In genomic region chr4:288891-289290, GRCh38 we compare ENCODE assay signal across 29 cellular contexts. TPM values are rescaled to one million over a fixed set of nuclear protein-coding genes. Genes with fewer than 3 reads are reported as not detected.
DNase-seq lines count a peak whose midpoint lies in the region; ATAC-seq and TF ChIP-seq lines count a peak whose summit lies in the region.
"Had no signal": no experiment of that assay in that cellular context is flagged by ENCODE, and none has a peak within 500 bp of the region (broad histone marks: within the 10 kb centered on the region; RNA-seq: fewer than 3 reads in every experiment).

No MANE protein-coding gene starts in this region.

- H3K27ac ChIP-seq in right cardiac atrium (ENCODE audit: low read length): no peak overlapping the region
- H3K27ac ChIP-seq: A549, body of pancreas, left ventricle myocardium inferior, neutrophil, right lobe of liver, testis had no signal

- CTCF ChIA-PET in activated naive CD4-positive, alpha-beta T cell treated with anti-CD3 and anti-CD28 coated beads, Interleukin-2, amount 10 ng/mL, durations not matched to agents 7 days and 5 days (lab: Charles Lee): no interaction called here

- no peaks in the 10 kb centered on the region for H3K27me3 Mint-ChIP-seq in activated naive CD4-positive, alpha-beta T cell treated with anti-CD3 and anti-CD28 coated beads, Interleukin-2, amount 50 U/mL, for 24 hours
- no peaks in the 10 kb centered on the region for H3K27me3 Mint-ChIP-seq in activated naive CD4-positive, alpha-beta T cell treated with anti-CD3 and anti-CD28 coated beads, Interleukin-2, amount 10 ng/mL, durations not matched to agents 7 days and 5 days
- peaks cover 2% of the 10 kb centered on the region for H3K27me3 Mint-ChIP-seq in endothelial cell (ENCODE audit: unreplicated experiment)
- H3K27me3 Mint-ChIP-seq: activated B cell treated with CpG ODN at 0.5 μM for 24 hours; CD4-positive, CD25-positive, alpha-beta regulatory T cell; naive B cell; stimulated activated naive CD8-positive, alpha-beta T cell treated with anti-CD3 and anti-CD28 coated beads, Interleukin-15, Interleukin-2, amounts not matched to agents 100 ng/mL and 50 ng/mL, for 24 hours had no signal

- no peak overlapping the region for H3K4me3 Mint-ChIP-seq in activated naive CD4-positive, alpha-beta T cell treated with anti-CD3 and anti-CD28 coated beads, Interleukin-2, amount 50 U/mL, for 24 hours
- H3K4me3 Mint-ChIP-seq in activated naive CD4-positive, alpha-beta T cell treated with anti-CD3 and anti-CD28 coated beads, Interleukin-2, amount 10 ng/mL, durations not matched to agents 7 days and 5 days: no peak overlapping the region
- H3K4me3 Mint-ChIP-seq in endothelial cell (ENCODE audit: unreplicated experiment): no peak overlapping the region
- H3K4me3 Mint-ChIP-seq: activated B cell treated with CpG ODN at 0.5 μM for 24 hours; activated T-cell treated with anti-CD3 and anti-CD28 coated beads, Interleukin-2, amount 50 U/mL, for 4 hours; CD4-positive, CD25-positive, alpha-beta regulatory T cell; naive B cell; stimulated activated naive CD8-positive, alpha-beta T cell treated with anti-CD3 and anti-CD28 coated beads, Interleukin-15, Interleukin-2, amounts not matched to agents 100 ng/mL and 50 ng/mL, for 24 hours had no signal

- no peaks in the 10 kb centered on the region for H3K36me3 Mint-ChIP-seq in activated naive CD4-positive, alpha-beta T cell treated with anti-CD3 and anti-CD28 coated beads, Interleukin-2, amount 50 U/mL, for 24 hours
- H3K36me3 Mint-ChIP-seq in activated naive CD4-positive, alpha-beta T cell treated with anti-CD3 and anti-CD28 coated beads, Interleukin-2, amount 10 ng/mL, durations not matched to agents 7 days and 5 days: no peaks in the 10 kb centered on the region
- H3K36me3 Mint-ChIP-seq in endothelial cell (ENCODE audit: low read depth, unreplicated experiment): peaks cover 29% of the 10 kb centered on the region
- H3K36me3 Mint-ChIP-seq: CD4-positive, CD25-positive, alpha-beta regulatory T cell had no signal

- intact Hi-C loops in right cardiac atrium (cut with DNase I): no loop called here

- peaks cover 5% of the 10 kb centered on the region for H3K9me3 ChIP-seq in right cardiac atrium (ENCODE audit: control insufficient read depth, low read length)
- H3K9me3 ChIP-seq: HAP-1, testis had no signal

- no peaks in the 10 kb centered on the region for H3K4me1 ChIP-seq in right cardiac atrium (ENCODE audit: control insufficient read depth, insufficient read depth, low read length)
- H3K4me1 ChIP-seq: A549, body of pancreas, HAP-1, left ventricle myocardium inferior, right lobe of liver, testis had no signal

- H3K4me3 ChIP-seq in fibroblast of mammary gland (ENCODE audit: control insufficient read depth, low read depth, low read length) (no peak overlapping the region), right cardiac atrium (ENCODE audit: low read length) (no peak overlapping the region)
- H3K4me3 ChIP-seq: A549, body of pancreas, GM12878, HAP-1, left ventricle myocardium inferior, right lobe of liver, testis had no signal

- 91% methylated on average over 2 of the region's 2 CpGs for whole genome bisulfite sequencing in right cardiac atrium

- TF ChIP-seq CTCF in fibroblast of mammary gland (conservative IDR thresholded peaks at IDR 0.05; ENCODE audit: control insufficient read depth, insufficient read depth, low read depth, low read length): no peak
- TF ChIP-seq CTCF in endothelial cell (IDR thresholded peaks at IDR 0.05; ENCODE audit: unreplicated experiment): no peak

- peak overlapping the region; percentile 71 for H3K27ac Mint-ChIP-seq in activated naive CD4-positive, alpha-beta T cell treated with anti-CD3 and anti-CD28 coated beads, Interleukin-2, amount 50 U/mL, for 24 hours
- H3K27ac Mint-ChIP-seq in activated naive CD4-positive, alpha-beta T cell treated with anti-CD3 and anti-CD28 coated beads, Interleukin-2, amount 10 ng/mL, durations not matched to agents 7 days and 5 days: no peak overlapping the region
- no peak overlapping the region for H3K27ac Mint-ChIP-seq in endothelial cell (ENCODE audit: unreplicated experiment)
- H3K27ac Mint-ChIP-seq: activated B cell treated with CpG ODN at 0.5 μM for 24 hours; CD4-positive, CD25-positive, alpha-beta regulatory T cell; naive B cell; stimulated activated naive CD8-positive, alpha-beta T cell treated with anti-CD3 and anti-CD28 coated beads, Interleukin-15, Interleukin-2, amounts not matched to agents 100 ng/mL and 50 ng/mL, for 24 hours had no signal

- H3K27me3 ChIP-seq in right cardiac atrium (ENCODE audit: control insufficient read depth, insufficient read depth): no peaks in the 10 kb centered on the region
- H3K27me3 ChIP-seq: body of pancreas, neutrophil, right lobe of liver, testis had no signal

- ATAC-seq in right cardiac atrium (no peak), HG03095 (IDR thresholded peaks at IDR 0.05; ENCODE audit: unreplicated experiment) (no peak)
- ATAC-seq: A549; activated T-cell treated with anti-CD3 and anti-CD28 coated beads, Interleukin-2, amount 50 U/mL, for 4 hours; body of pancreas; GM12878; right lobe of liver had no signal

- peaks cover 14% of the 10 kb centered on the region for H3K9me3 Mint-ChIP-seq in activated naive CD4-positive, alpha-beta T cell treated with anti-CD3 and anti-CD28 coated beads, Interleukin-2, amount 50 U/mL, for 24 hours
- H3K9me3 Mint-ChIP-seq in activated naive CD4-positive, alpha-beta T cell treated with anti-CD3 and anti-CD28 coated beads, Interleukin-2, amount 10 ng/mL, durations not matched to agents 7 days and 5 days: peaks cover 31% of the 10 kb centered on the region
- H3K9me3 Mint-ChIP-seq in endothelial cell (ENCODE audit: unreplicated experiment): peaks cover 11% of the 10 kb centered on the region

- DNase-seq in activated naive CD4-positive, alpha-beta T cell treated with anti-CD3 and anti-CD28 coated beads, Interleukin-2, amount 10 ng/mL, durations not matched to agents 7 days and 5 days: no peak
- DNase-seq in amniotic epithelial cell (ENCODE audit: low read depth): peak; percentile 28
- peak; percentile 23 for DNase-seq in fibroblast of mammary gland (ENCODE audit: low read depth)
- DNase-seq in endothelial cell (ENCODE audit: low spot score): no peak
- no peak for DNase-seq in NCI-H2196 treated with DMSO at 0.1 percent for 48 hours (lab: John Stamatoyannopoulos, UW; ENCODE audit: unreplicated experiment)
- no peak for DNase-seq in right cardiac atrium
- DNase-seq: activated B cell treated with CpG ODN at 0.5 μM for 24 hours; activated CD4-positive, alpha-beta T cell treated with anti-CD3 and anti-CD28 coated beads, Interleukin-2, amount 50 U/mL, for 1 hour; activated T-cell treated with anti-CD3 and anti-CD28 coated beads, Interleukin-2, amount 50 U/mL, for 4 hours; AML-193; body of pancreas; CD4-positive, CD25-positive, alpha-beta regulatory T cell; KBM-7; left ventricle myocardium inferior; MM.1S; naive B cell; NCI-H1436 treated with DMSO at 0.1 percent for 48 hours; right lobe of liver; stimulated activated CD8-positive, alpha-beta memory T cell treated with anti-CD3 and anti-CD28 coated beads, Interleukin-4, amount 100 ng/mL, for 48 hours; T-helper 1 cell; testis had no signal

- no peaks in the 10 kb centered on the region for H3K4me1 Mint-ChIP-seq in activated naive CD4-positive, alpha-beta T cell treated with anti-CD3 and anti-CD28 coated beads, Interleukin-2, amount 50 U/mL, for 24 hours
- H3K4me1 Mint-ChIP-seq in activated naive CD4-positive, alpha-beta T cell treated with anti-CD3 and anti-CD28 coated beads, Interleukin-2, amount 10 ng/mL, durations not matched to agents 7 days and 5 days: no peaks in the 10 kb centered on the region
- no peaks in the 10 kb centered on the region for H3K4me1 Mint-ChIP-seq in endothelial cell (ENCODE audit: unreplicated experiment)
- H3K4me1 Mint-ChIP-seq: activated B cell treated with CpG ODN at 0.5 μM for 24 hours; CD4-positive, CD25-positive, alpha-beta regulatory T cell; naive B cell had no signal

RNA-seq across cellular contexts. Expression of gene ZNF732, which starts 16.4 kb away (rescaled TPM):
- 2.4 TPM for total RNA-seq in endothelial cell (ENCODE audit: unreplicated experiment)
- total RNA-seq in right cardiac atrium: under 1 TPM in 1 of 4 donors, not detected in 3; 0.25 TPM
- polyA plus RNA-seq in right cardiac atrium: 0.09 TPM
- total RNA-seq: activated B cell treated with CpG ODN at 0.5 μM for 24 hours; activated T-cell treated with anti-CD3 and anti-CD28 coated beads, Interleukin-2, amount 50 U/mL, for 4 hours; body of pancreas; CD4-positive, CD25-positive, alpha-beta regulatory T cell; GM12878; left ventricle myocardium inferior; NCI-H460; right lobe of liver had no signal
- polyA plus RNA-seq: A549; CD4-positive, CD25-positive, alpha-beta regulatory T cell; GM12878 had no signal

RNA-seq across cellular contexts. Expression of gene ZNF141, which starts 48.7 kb away (rescaled TPM):
- 17.0 TPM for total RNA-seq in endothelial cell (ENCODE audit: unreplicated experiment)
- total RNA-seq in right cardiac atrium: 10 to 100 TPM; 10.1 to 11.5 (median 11.3) TPM
- polyA plus RNA-seq in right cardiac atrium: 3.1 TPM

Comparison
In these comparisons a context has a peak if more than half of its experiments do, and no peak if none do; other contexts are left out.
1. DNase-seq: peak in amniotic epithelial cell (single experiment) and fibroblast of mammary gland (single experiment); none in activated naive CD4-positive, alpha-beta T cell treated with anti-CD3 and anti-CD28 coated beads, Interleukin-2, amount 10 ng/mL, durations not matched to agents 7 days and 5 days (single experiment), endothelial cell (single experiment), NCI-H2196 treated with DMSO at 0.1 percent for 48 hours (single experiment) and right cardiac atrium (0 of 3).